19 cellular contexts compared by ENCODE assay signal in genomic region chr16:83456934-83457333, GRCh38.
"Had no signal": no experiment of that assay in that cellular context is flagged by ENCODE, and none has a peak within 500 bp of the region (broad histone marks: within the 10 kb centered on the region; RNA-seq: fewer than 3 reads in every experiment).

No MANE protein-coding gene starts in this region.

- H3K4me3 ChIP-seq: coronary artery, dorsolateral prefrontal cortex, esophagus muscularis mucosa, gastroesophageal sphincter, hepatocyte, left lung, lower lobe of right lung, mucosa of descending colon had no signal

- DNase-seq: dermis blood vessel endothelial cell; dorsolateral prefrontal cortex; effector CD4-positive, alpha-beta T cell; effector memory CD4-positive, alpha-beta T cell; foreskin keratinocyte; hypothalamus; immature natural killer cell; islet precursor cell; kidney; kidney glomerular epithelial cell; left lung; lower lobe of right lung; mesenchymal stem cell; mucosa of descending colon; naive B cell had no signal

- H3K27ac ChIP-seq: coronary artery, dorsolateral prefrontal cortex, esophagus muscularis mucosa, foreskin keratinocyte, gastroesophageal sphincter, hepatocyte, left lung, lower lobe of right lung had no signal

- ATAC-seq: foreskin keratinocyte, gastroesophageal sphincter, left lung, lower lobe of right lung, mucosa of descending colon had no signal

- H3K9me3 ChIP-seq: esophagus muscularis mucosa, gastroesophageal sphincter, left lung, lower lobe of right lung, mucosa of descending colon had no signal

- H3K4me1 ChIP-seq: esophagus muscularis mucosa, foreskin keratinocyte, gastroesophageal sphincter, left lung, lower lobe of right lung had no signal

- H3K36me3 ChIP-seq: esophagus muscularis mucosa, gastroesophageal sphincter, left lung, lower lobe of right lung had no signal

- H3K27me3 ChIP-seq: foreskin keratinocyte, gastroesophageal sphincter, left lung had no signal
